In the genomic region with DNA sequence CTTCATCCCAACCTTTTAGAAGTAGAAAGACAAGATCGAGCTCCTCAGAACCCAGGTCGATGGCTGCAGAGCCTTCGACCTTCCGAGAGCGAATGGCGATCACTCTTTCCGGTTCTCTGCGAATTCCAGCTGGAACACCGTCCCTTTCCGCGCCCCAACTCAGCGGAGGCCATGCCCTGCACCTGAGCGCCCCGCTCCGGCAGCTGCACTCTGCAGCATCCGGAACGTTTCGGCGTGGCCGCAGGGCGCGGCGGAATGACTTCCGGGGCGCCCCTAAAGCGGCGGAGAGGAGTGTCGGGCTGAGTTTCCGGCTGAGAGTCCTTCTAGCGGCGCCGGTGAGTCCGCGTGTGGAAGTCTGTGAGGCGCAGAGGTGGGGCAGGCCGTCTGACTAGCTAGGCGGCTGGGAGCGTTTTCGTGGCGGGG, we compare ENCODE assay signal across 1 cellular context.
TF ChIP-seq lines count a peak whose summit lies in the region.
"Not testable (repeated sequence)": the region's sequence is repeated elsewhere in the genome, so short reads cannot be mapped to it uniquely, and the experiment has no call there.

A gene (plus strand): TSS at position 284 of the 423 bp plus-strand sequence. CDS start 4,942 bp downstream, outside the sequence.

TF ChIP-seq in K562, 482 proteins besides CTCF, POLR2A, EP300 and RAD21 (continued from another document):
- TF ChIP-seq, protein P1, sequence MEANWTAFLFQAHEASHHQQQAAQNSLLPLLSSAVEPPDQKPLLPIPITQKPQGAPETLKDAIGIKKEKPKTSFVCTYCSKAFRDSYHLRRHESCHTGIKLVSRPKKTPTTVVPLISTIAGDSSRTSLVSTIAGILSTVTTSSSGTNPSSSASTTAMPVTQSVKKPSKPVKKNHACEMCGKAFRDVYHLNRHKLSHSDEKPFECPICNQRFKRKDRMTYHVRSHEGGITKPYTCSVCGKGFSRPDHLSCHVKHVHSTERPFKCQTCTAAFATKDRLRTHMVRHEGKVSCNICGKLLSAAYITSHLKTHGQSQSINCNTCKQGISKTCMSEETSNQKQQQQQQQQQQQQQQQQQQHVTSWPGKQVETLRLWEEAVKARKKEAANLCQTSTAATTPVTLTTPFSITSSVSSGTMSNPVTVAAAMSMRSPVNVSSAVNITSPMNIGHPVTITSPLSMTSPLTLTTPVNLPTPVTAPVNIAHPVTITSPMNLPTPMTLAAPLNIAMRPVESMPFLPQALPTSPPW (CRISPR knock-in tag; IDR thresholded peaks at IDR 0.05) = 0 out of 2 replicates have a peak, but pooled peaks have one; percentile 25
- TF ChIP-seq SIN3A (IDR thresholded peaks at IDR 0.05; ENCODE audit: borderline replicate concordance in 2 of 2, control insufficient read depth in 1 of 2, low read depth in 2 of 2, low read length in 2 of 2) = 0 out of 4 replicates have a peak, but pooled peaks of 1 of the 2 experiments have one; percentile 65
- TF ChIP-seq FIP1L1 (IDR thresholded peaks at IDR 0.05; ENCODE audit: low read depth, low read length, poor library complexity, severe bottlenecking) = peak; percentile 25
- TF ChIP-seq, protein P2, sequence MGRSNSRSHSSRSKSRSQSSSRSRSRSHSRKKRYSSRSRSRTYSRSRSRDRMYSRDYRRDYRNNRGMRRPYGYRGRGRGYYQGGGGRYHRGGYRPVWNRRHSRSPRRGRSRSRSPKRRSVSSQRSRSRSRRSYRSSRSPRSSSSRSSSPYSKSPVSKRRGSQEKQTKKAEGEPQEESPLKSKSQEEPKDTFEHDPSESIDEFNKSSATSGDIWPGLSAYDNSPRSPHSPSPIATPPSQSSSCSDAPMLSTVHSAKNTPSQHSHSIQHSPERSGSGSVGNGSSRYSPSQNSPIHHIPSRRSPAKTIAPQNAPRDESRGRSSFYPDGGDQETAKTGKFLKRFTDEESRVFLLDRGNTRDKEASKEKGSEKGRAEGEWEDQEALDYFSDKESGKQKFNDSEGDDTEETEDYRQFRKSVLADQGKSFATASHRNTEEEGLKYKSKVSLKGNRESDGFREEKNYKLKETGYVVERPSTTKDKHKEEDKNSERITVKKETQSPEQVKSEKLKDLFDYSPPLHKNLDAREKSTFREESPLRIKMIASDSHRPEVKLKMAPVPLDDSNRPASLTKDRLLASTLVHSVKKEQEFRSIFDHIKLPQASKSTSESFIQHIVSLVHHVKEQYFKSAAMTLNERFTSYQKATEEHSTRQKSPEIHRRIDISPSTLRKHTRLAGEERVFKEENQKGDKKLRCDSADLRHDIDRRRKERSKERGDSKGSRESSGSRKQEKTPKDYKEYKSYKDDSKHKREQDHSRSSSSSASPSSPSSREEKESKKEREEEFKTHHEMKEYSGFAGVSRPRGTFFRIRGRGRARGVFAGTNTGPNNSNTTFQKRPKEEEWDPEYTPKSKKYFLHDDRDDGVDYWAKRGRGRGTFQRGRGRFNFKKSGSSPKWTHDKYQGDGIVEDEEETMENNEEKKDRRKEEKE (IDR thresholded peaks at IDR 0.05; ENCODE audit: borderline replicate concordance in 1 of 2, control insufficient read depth in 1 of 2, low read depth in 2 of 2, low read length in 1 of 2) = peak in 1 of 2 experiments; percentile 76; a peak in 1 of 4 replicates
- peak; percentile 57 for TF ChIP-seq HCFC1 (IDR thresholded peaks at IDR 0.05; ENCODE audit: low read depth, low read length)
- TF ChIP-seq YY1 (IDR thresholded peaks at IDR 0.05; ENCODE audit: borderline replicate concordance in 1 of 3, control insufficient read depth in 1 of 3, extremely low read depth in 1 of 3, insufficient read depth in 3 of 3, insufficient read length in 1 of 3, insufficient replicate concordance in 2 of 3, low read depth in 1 of 3, low read length in 2 of 3) = peak in 2 of 3 experiments; percentile 39 to 52
- TF ChIP-seq TAF1 (IDR thresholded peaks at IDR 0.05; ENCODE audit: control insufficient read depth, extremely low read depth, insufficient read depth, low read length, severe bottlenecking) = peak; percentile 64
- TF ChIP-seq RBFOX2 (IDR thresholded peaks at IDR 0.05; ENCODE audit: low read depth, low read length) = peak; percentile 77
- TF ChIP-seq ETV1 (tag; conservative IDR thresholded peaks at IDR 0.05; ENCODE audit: low read depth) = peak; percentile 20; the same call in 1 of the 2 replicates
- peak; percentile 37; the same call in 1 of the 2 replicates for TF ChIP-seq POLR2AphosphoS5 (IDR thresholded peaks at IDR 0.05; ENCODE audit: control insufficient read depth, insufficient read depth, low read depth, low read length)
- TF ChIP-seq POLR2G (IDR thresholded peaks at IDR 0.05; ENCODE audit: low read depth, low read length) = peak; percentile 78
- TF ChIP-seq JUND (IDR thresholded peaks at IDR 0.05; ENCODE audit: borderline replicate concordance, low read depth, low read length) = 0 out of 2 replicates have a peak, but pooled peaks have one; percentile 22
- TF ChIP-seq JUND (tag; IDR thresholded peaks at IDR 0.05; ENCODE audit: borderline replicate concordance, low read depth, low read length); NR2C2 (CRISPR knock-in tag; IDR thresholded peaks at IDR 0.05); MYC (CRISPR knock-in tag; IDR thresholded peaks at IDR 0.05; ENCODE audit: borderline replicate concordance, low read depth): not testable (repeated sequence)
- peak; percentile 79 for TF ChIP-seq GABPB1 (CRISPR knock-in tag; IDR thresholded peaks at IDR 0.05)
- peak; percentile 32 for TF ChIP-seq KDM5B (IDR thresholded peaks at IDR 0.05; ENCODE audit: insufficient replicate concordance, low read depth, low read length)
- peak; percentile 90 for TF ChIP-seq NR2C2 (tag; IDR thresholded peaks at IDR 0.05)
- TF ChIP-seq MAZ (CRISPR knock-in tag; conservative IDR thresholded peaks at IDR 0.05 in 1 of 2, IDR thresholded peaks at IDR 0.05 in 1 of 2) = peak in 1 of 2 experiments; percentile 59; a peak in 2 of 4 replicates
- TF ChIP-seq, protein P3, sequence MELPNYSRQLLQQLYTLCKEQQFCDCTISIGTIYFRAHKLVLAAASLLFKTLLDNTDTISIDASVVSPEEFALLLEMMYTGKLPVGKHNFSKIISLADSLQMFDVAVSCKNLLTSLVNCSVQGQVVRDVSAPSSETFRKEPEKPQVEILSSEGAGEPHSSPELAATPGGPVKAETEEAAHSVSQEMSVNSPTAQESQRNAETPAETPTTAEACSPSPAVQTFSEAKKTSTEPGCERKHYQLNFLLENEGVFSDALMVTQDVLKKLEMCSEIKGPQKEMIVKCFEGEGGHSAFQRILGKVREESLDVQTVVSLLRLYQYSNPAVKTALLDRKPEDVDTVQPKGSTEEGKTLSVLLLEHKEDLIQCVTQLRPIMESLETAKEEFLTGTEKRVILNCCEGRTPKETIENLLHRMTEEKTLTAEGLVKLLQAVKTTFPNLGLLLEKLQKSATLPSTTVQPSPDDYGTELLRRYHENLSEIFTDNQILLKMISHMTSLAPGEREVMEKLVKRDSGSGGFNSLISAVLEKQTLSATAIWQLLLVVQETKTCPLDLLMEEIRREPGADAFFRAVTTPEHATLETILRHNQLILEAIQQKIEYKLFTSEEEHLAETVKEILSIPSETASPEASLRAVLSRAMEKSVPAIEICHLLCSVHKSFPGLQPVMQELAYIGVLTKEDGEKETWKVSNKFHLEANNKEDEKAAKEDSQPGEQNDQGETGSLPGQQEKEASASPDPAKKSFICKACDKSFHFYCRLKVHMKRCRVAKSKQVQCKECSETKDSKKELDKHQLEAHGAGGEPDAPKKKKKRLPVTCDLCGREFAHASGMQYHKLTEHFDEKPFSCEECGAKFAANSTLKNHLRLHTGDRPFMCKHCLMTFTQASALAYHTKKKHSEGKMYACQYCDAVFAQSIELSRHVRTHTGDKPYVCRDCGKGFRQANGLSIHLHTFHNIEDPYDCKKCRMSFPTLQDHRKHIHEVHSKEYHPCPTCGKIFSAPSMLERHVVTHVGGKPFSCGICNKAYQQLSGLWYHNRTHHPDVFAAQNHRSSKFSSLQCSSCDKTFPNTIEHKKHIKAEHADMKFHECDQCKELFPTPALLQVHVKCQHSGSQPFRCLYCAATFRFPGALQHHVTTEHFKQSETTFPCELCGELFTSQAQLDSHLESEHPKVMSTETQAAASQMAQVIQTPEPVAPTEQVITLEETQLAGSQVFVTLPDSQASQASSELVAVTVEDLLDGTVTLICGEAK (IDR thresholded peaks at IDR 0.05) = peak; percentile 80
- TF ChIP-seq, protein P3 (CRISPR knock-in tag; IDR thresholded peaks at IDR 0.05) = not testable (repeated sequence)
- peak; percentile 34; the same call in 1 of the 2 replicates for TF ChIP-seq MYC (IDR thresholded peaks at IDR 0.05; ENCODE audit: low read depth, low read length)
- TF ChIP-seq EHMT2 (IDR thresholded peaks at IDR 0.05) = 0 out of 2 replicates have a peak, but pooled peaks have one; percentile 24
- TF ChIP-seq GABPA (tag; conservative IDR thresholded peaks at IDR 0.05; ENCODE audit: low read depth) = peak; percentile 91
- peak; percentile 35; the same call in 1 of the 2 replicates for TF ChIP-seq ELF1 (tag; IDR thresholded peaks at IDR 0.05)
